Comparison of ENCODE assay signal across 20 cellular contexts in genomic region chr2:232505805-232506360, GRCh38. TPM values are rescaled to one million over a fixed set of nuclear protein-coding genes. Genes with fewer than 3 reads are reported as not detected.
DNase-seq lines count a peak whose midpoint lies in the region; ATAC-seq and TF ChIP-seq lines count a peak whose summit lies in the region.
"Had no signal": no experiment of that assay in that cellular context is flagged by ENCODE, and none has a peak within 500 bp of the region (broad histone marks: within the 10 kb centered on the region; RNA-seq: fewer than 3 reads in every experiment).

No MANE protein-coding gene starts in this region.

- H3K9ac ChIP-seq in mammary epithelial cell (ENCODE audit: insufficient read depth, low read length): no peak overlapping the region

- BruUV-seq in mammary epithelial cell (replicated peaks; lab: Mats Ljungman, UMichigan): no TSS peak

- no peaks in the 10 kb centered on the region for H3K36me3 Mint-ChIP-seq in WTC11
- no peaks in the 10 kb centered on the region for H3K36me3 Mint-ChIP-seq in nephron progenitor cell (ENCODE audit: low read depth)

- H3K4me1 ChIP-seq in mammary epithelial cell (ENCODE audit: insufficient read depth, low read length): peaks cover 6% of the 10 kb centered on the region

- no peaks in the 10 kb centered on the region for H3K79me2 ChIP-seq in mammary epithelial cell (ENCODE audit: insufficient read depth, low read length)

- POLR2A ChIA-PET in WTC11 (lab: Charles Lee): no interaction called here

- H3K27ac Mint-ChIP-seq in WTC11 (no peak overlapping the region), nephron progenitor cell (peak overlapping the region; percentile 91)

- DNase-seq in NCI-H82 (lab: John Stamatoyannopoulos, UW) (peak; percentile 88), WTC11 (ENCODE audit: low spot score) (no peak), nephron progenitor cell (peak; percentile 67), activated gamma-delta T cell (lab: John Stamatoyannopoulos, UW) (no peak), HK-2 (ENCODE audit: unreplicated experiment) (no peak), mammary epithelial cell (no peak)
- DNase-seq: DMS79, Kasumi-1, MG63, NCI-H1092, NCI-H1436 treated with DMSO at 0.1 percent for 48 hours, NCI-H2029 treated with DMSO at 0.1 percent for 48 hours, NCI-H2171, NCI-H446, NCI-H526 treated with DMSO at 0.1 percent for 48 hours, Right ventricle myocardium superior had no signal

- no peak overlapping the region for H3K4me3 ChIP-seq in mammary epithelial cell (replicated peaks in 1 of 3; ENCODE audit: insufficient read depth in 1 of 3, low read depth in 2 of 3, low read length in 3 of 3)
- H3K4me3 ChIP-seq: MG63, SK-N-MC had no signal

- no peak overlapping the region for H2AFZ ChIP-seq in mammary epithelial cell (ENCODE audit: low read depth, low read length)

- TF ChIP-seq CTCF in WTC11 (IDR thresholded peaks at IDR 0.05): no peak
- no peak for TF ChIP-seq CTCF in nephron progenitor cell (IDR thresholded peaks at IDR 0.05)
- no peak for TF ChIP-seq CTCF in mammary epithelial cell (conservative IDR thresholded peaks at IDR 0.05 in 1 of 2, IDR thresholded peaks at IDR 0.05 in 1 of 2; ENCODE audit: extremely low read depth in 1 of 2, insufficient read depth in 1 of 2, low read depth in 1 of 2, low read length in 2 of 2)

- intact Hi-C loops in mammary epithelial cell (cut with micrococcal nuclease): no loop called here

- H3K27me3 Mint-ChIP-seq in WTC11 (ENCODE audit: low read depth) (peaks cover 45% of the 10 kb centered on the region), nephron progenitor cell (ENCODE audit: low read depth, poor library complexity) (peaks cover 28% of the 10 kb centered on the region)

- H4K20me1 ChIP-seq in mammary epithelial cell (ENCODE audit: insufficient read depth, low read length): no peaks in the 10 kb centered on the region

- H3K4me1 Mint-ChIP-seq in WTC11 (peaks cover 22% of the 10 kb centered on the region), nephron progenitor cell (peaks cover 88% of the 10 kb centered on the region)

- peaks cover 24% of the 10 kb centered on the region for H3K27me3 ChIP-seq in mammary epithelial cell (ENCODE audit: insufficient read depth, low read length)

- no peaks in the 10 kb centered on the region for H3K36me3 ChIP-seq in mammary epithelial cell (ENCODE audit: insufficient read depth, low read length)
- H3K36me3 ChIP-seq: MG63 had no signal

- H3K4me2 ChIP-seq in mammary epithelial cell (ENCODE audit: insufficient read depth, low read depth, low read length): no peak overlapping the region

- no peaks in the 10 kb centered on the region for H3K9me3 ChIP-seq in mammary epithelial cell (replicated peaks; ENCODE audit: insufficient read depth, low read length)
- H3K9me3 ChIP-seq: MG63 had no signal

- no peak overlapping the region for H3K27ac ChIP-seq in mammary epithelial cell (ENCODE audit: insufficient read depth, low read depth, low read length)
- H3K27ac ChIP-seq: C4-2B, SK-N-MC had no signal

- CTCF ChIA-PET in WTC11 (lab: Charles Lee) (interaction anchor here (0.9 to 3.1 kb wide), 2 partner anchors 15 to 18 kb away, joined by 7 to 21 read pairs; partner anchors contain the start of gene PRSS56), mammary epithelial cell (lab: Charles Lee; ENCODE audit: low non-redundant PET) (no interaction called here)

- H3K4me3 Mint-ChIP-seq in WTC11: no peak overlapping the region
- peak overlapping the region; percentile 62 for H3K4me3 Mint-ChIP-seq in nephron progenitor cell

- ATAC-seq in WTC11 (peak; percentile 7; the same call in 1 of the 2 replicates), HG03521 (IDR thresholded peaks at IDR 0.05; ENCODE audit: unreplicated experiment) (no peak)
- ATAC-seq: HCT116 had no signal

- H3K9me3 Mint-ChIP-seq in WTC11 (no peaks in the 10 kb centered on the region), nephron progenitor cell (no peaks in the 10 kb centered on the region)

- 81% methylated on average over 9 of the region's 14 CpGs for WGBS in mammary epithelial cell (ENCODE audit: low coverage, missing lambda C conversion rate)

- in situ Hi-C loops in mammary epithelial cell (cut with MboI; ENCODE audit: low sequenced_read_pairs in 2 of 2): no loop called here

- dilution Hi-C loops in mammary epithelial cell (cut with HindIII; ENCODE audit: low sequenced_read_pairs): no loop called here

TF ChIP-seq in WTC11, 78 proteins besides CTCF, POLR2A, EP300 and RAD21 (continues in another document):
- TF ChIP-seq ZNF416 (CRISPR knock-in tag; IDR thresholded peaks at IDR 0.05): no peak
- TF ChIP-seq NR1H2 (CRISPR knock-in tag; IDR thresholded peaks at IDR 0.05): no peak
- TF ChIP-seq ATF2 (CRISPR knock-in tag; IDR thresholded peaks at IDR 0.05; ENCODE audit: borderline replicate concordance, low read depth): no peak
- no peak for TF ChIP-seq ZNF121 (CRISPR knock-in tag; IDR thresholded peaks at IDR 0.05)
- no peak for TF ChIP-seq E2F5 (CRISPR knock-in tag; IDR thresholded peaks at IDR 0.05)
- TF ChIP-seq, protein P1, sequence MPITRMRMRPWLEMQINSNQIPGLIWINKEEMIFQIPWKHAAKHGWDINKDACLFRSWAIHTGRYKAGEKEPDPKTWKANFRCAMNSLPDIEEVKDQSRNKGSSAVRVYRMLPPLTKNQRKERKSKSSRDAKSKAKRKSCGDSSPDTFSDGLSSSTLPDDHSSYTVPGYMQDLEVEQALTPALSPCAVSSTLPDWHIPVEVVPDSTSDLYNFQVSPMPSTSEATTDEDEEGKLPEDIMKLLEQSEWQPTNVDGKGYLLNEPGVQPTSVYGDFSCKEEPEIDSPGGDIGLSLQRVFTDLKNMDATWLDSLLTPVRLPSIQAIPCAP (CRISPR knock-in tag; IDR thresholded peaks at IDR 0.05): no peak
- TF ChIP-seq CREM (CRISPR knock-in tag; IDR thresholded peaks at IDR 0.05): no peak
- TF ChIP-seq FOXK1 (CRISPR knock-in tag; IDR thresholded peaks at IDR 0.05): no peak
- no peak for TF ChIP-seq ELF4 (CRISPR knock-in tag; IDR thresholded peaks at IDR 0.05; ENCODE audit: low read depth)
- TF ChIP-seq ZNF138 (CRISPR knock-in tag; conservative IDR thresholded peaks at IDR 0.05): no peak
- no peak for TF ChIP-seq MXD4 (CRISPR knock-in tag; IDR thresholded peaks at IDR 0.05; ENCODE audit: borderline replicate concordance)
- no peak for TF ChIP-seq ZBTB43 (CRISPR knock-in tag; IDR thresholded peaks at IDR 0.05)
- no peak for TF ChIP-seq ZNF219 (CRISPR knock-in tag; IDR thresholded peaks at IDR 0.05; ENCODE audit: borderline replicate concordance)
- TF ChIP-seq CBFB (CRISPR knock-in tag; IDR thresholded peaks at IDR 0.05; ENCODE audit: low read depth): no peak
- no peak for TF ChIP-seq NR3C1 (CRISPR knock-in tag; conservative IDR thresholded peaks at IDR 0.05; ENCODE audit: low read depth)

RNA-seq across cellular contexts. Expression of gene PRSS56, which starts 14.3 kb away (rescaled TPM):
- not detected in 3 replicates for total RNA-seq in WTC11 (2021)
- total RNA-seq in mammary epithelial cell: not detected
- not detected for polyA plus RNA-seq in mammary epithelial cell
- polyA minus RNA-seq in mammary epithelial cell: not detected

RNA-seq across cellular contexts. Expression of gene ECEL1, which starts 18.2 kb away (rescaled TPM):
- total RNA-seq in WTC11 (2021) (21.4 to 23.3 TPM (median 21.9 TPM) in 3 replicates), mammary epithelial cell (not detected)
- not detected for polyA plus RNA-seq in mammary epithelial cell
- polyA minus RNA-seq in mammary epithelial cell: not detected
- total RNA-seq: Right ventricle myocardium superior had no signal

RNA-seq across cellular contexts. Expression of gene CHRND, which starts 20.1 kb away (rescaled TPM):
- total RNA-seq in WTC11 (2021) (0.07 to 0.11 TPM in 2 of 3 replicates, not detected in the other), mammary epithelial cell (not detected)
- not detected for polyA plus RNA-seq in mammary epithelial cell
- not detected for polyA minus RNA-seq in mammary epithelial cell
- total RNA-seq: Right ventricle myocardium superior had no signal

RNA-seq across cellular contexts. Expression of gene CHRNG, which starts 33.6 kb away (rescaled TPM):
- total RNA-seq in WTC11 (2021) (0.20 TPM in 1 of 3 replicates, not detected in the others), mammary epithelial cell (not detected)
- polyA plus RNA-seq in mammary epithelial cell: not detected
- not detected for polyA minus RNA-seq in mammary epithelial cell
- total RNA-seq: Right ventricle myocardium superior had no signal

RNA-seq across cellular contexts. Expression of gene TIGD1, which starts 44.5 kb away (rescaled TPM):
- 5.2 to 9.0 TPM (median 6.1 TPM) in 3 replicates for total RNA-seq in WTC11 (2021)
- total RNA-seq in mammary epithelial cell: 1 to 10 TPM; 3.0 to 3.2 TPM
- polyA plus RNA-seq in mammary epithelial cell: 0.74 TPM
- polyA minus RNA-seq in mammary epithelial cell: 2.7 TPM

Comparison
In these comparisons a context has a peak if more than half of its experiments do, and no peak if none do; other contexts are left out.
1. DNase-seq: peak in NCI-H82 (single experiment) and nephron progenitor cell (single experiment); none in WTC11 (single experiment), activated gamma-delta T cell (single experiment), HK-2 (single experiment) and mammary epithelial cell (single experiment).
2. RNA of gene ECEL1, which starts 18.2 kb away (total RNA-seq): 21.4 to 23.3 TPM in WTC11; not detected in mammary epithelial cell; every median in the first group is over 10 times any median in the second.